Comparison of ENCODE assay signal across 8 cellular contexts in genomic region chr7:1459930-1460756, GRCh38. TPM values are rescaled to one million over a fixed set of nuclear protein-coding genes. Genes with fewer than 3 reads are reported as not detected.
DNase-seq lines count a peak whose midpoint lies in the region; ATAC-seq and TF ChIP-seq lines count a peak whose summit lies in the region.

No MANE protein-coding gene starts in this region.

- POLR2A ChIA-PET in GM10248 (lab: Yijun Ruan, JAX) = no interaction called here

- ATAC-seq in effector memory CD8-positive, alpha-beta T cell (replicated peaks) = no peak
- ATAC-seq in GM19397 (IDR thresholded peaks at IDR 0.05; ENCODE audit: unreplicated experiment) = no peak

- H3K4me1 ChIP-seq in muscle layer of duodenum (ENCODE audit: control insufficient read depth in 1 of 2, insufficient read depth in 2 of 2, low read length in 2 of 2) = peaks cover 23 to 62% of the 10 kb centered on the region in 2 donors

- H3K27ac ChIP-seq in muscle layer of duodenum (ENCODE audit: low read length) = peak overlapping the region; percentile 80

- H3K9me3 Mint-ChIP-seq in effector memory CD8-positive, alpha-beta T cell = no peaks in the 10 kb centered on the region

- H3K4me3 ChIP-seq in muscle layer of duodenum (ENCODE audit: low read depth in 1 of 2, low read length in 2 of 2) = peak overlapping the region; percentile 50 to 76

- CTCF ChIA-PET in GM10248 (lab: Yijun Ruan, JAX) = interaction anchor here (1.2 to 5.4 kb wide), 3 partner anchors 14 to 47 kb away, joined by 3 to 40 read pairs (median 7); no protein-coding TSS in a partner anchor

- no peak for TF ChIP-seq CTCF in GM10248 (IDR thresholded peaks at IDR 0.05; ENCODE audit: control extremely low read depth, extremely low read depth, low read depth, missing control alignments)

- H3K4me3 Mint-ChIP-seq in effector memory CD8-positive, alpha-beta T cell = peak overlapping the region; percentile 70 to 71

- DNase-seq in GM10248 (ENCODE audit: extremely low spot score) = peak; percentile 48
- DNase-seq in NOMO-1 treated with DMSO at 0.1 percent for 48 hours (lab: John Stamatoyannopoulos, UW; ENCODE audit: unreplicated experiment) = peak; percentile 21
- DNase-seq in effector memory CD8-positive, alpha-beta T cell = peak in 2 of 3 experiments; percentile 17 to 30
- DNase-seq in dermis blood vessel endothelial cell = no peak
- DNase-seq in GM19238 (ENCODE audit: insufficient read length, low spot score) = no peak
- no peak for DNase-seq in activated CD4-positive, alpha-beta T cell treated with anti-CD3 and anti-CD28 coated beads for 48 hours

- H3K27me3 Mint-ChIP-seq in effector memory CD8-positive, alpha-beta T cell = no peaks in the 10 kb centered on the region

- peak overlapping the region in 1 of 2 donors; percentile 8 for H3K27ac Mint-ChIP-seq in effector memory CD8-positive, alpha-beta T cell

- no peaks in the 10 kb centered on the region for H3K36me3 ChIP-seq in muscle layer of duodenum (ENCODE audit: control insufficient read depth in 1 of 2, insufficient read depth in 2 of 2, low read length in 2 of 2)

- H3K27me3 ChIP-seq in muscle layer of duodenum (ENCODE audit: low read depth, low read length) = no peaks in the 10 kb centered on the region

- peaks cover 15 to 17% of the 10 kb centered on the region in 2 donors for H3K4me1 Mint-ChIP-seq in effector memory CD8-positive, alpha-beta T cell (ENCODE audit: low read depth in 2 of 2)

- no peaks in the 10 kb centered on the region for H3K9me3 ChIP-seq in muscle layer of duodenum (ENCODE audit: control insufficient read depth in 1 of 2, low read length in 2 of 2)

- no peaks in the 10 kb centered on the region for H3K36me3 Mint-ChIP-seq in effector memory CD8-positive, alpha-beta T cell (ENCODE audit: insufficient read depth)

RNA-seq across cellular contexts. Expression of gene MICALL2, which starts 0.9 kb away (rescaled TPM):
- total RNA-seq in dermis blood vessel endothelial cell = 14.4 and 19.1 TPM in 2 replicates

RNA-seq across cellular contexts. Expression of gene INTS1, which starts 44.0 kb away (rescaled TPM):
- total RNA-seq in dermis blood vessel endothelial cell = 44.6 and 80.1 TPM in 2 replicates

Comparison
In these comparisons a context has a peak if more than half of its experiments do, and no peak if none do; other contexts are left out.
1. DNase-seq: peak in GM10248 (single experiment), NOMO-1 treated with DMSO at 0.1 percent for 48 hours (single experiment) and effector memory CD8-positive, alpha-beta T cell (2 of 3); none in dermis blood vessel endothelial cell (single experiment), GM19238 (single experiment) and activated CD4-positive, alpha-beta T cell treated with anti-CD3 and anti-CD28 coated beads for 48 hours (single experiment).